In the genomic region with DNA sequence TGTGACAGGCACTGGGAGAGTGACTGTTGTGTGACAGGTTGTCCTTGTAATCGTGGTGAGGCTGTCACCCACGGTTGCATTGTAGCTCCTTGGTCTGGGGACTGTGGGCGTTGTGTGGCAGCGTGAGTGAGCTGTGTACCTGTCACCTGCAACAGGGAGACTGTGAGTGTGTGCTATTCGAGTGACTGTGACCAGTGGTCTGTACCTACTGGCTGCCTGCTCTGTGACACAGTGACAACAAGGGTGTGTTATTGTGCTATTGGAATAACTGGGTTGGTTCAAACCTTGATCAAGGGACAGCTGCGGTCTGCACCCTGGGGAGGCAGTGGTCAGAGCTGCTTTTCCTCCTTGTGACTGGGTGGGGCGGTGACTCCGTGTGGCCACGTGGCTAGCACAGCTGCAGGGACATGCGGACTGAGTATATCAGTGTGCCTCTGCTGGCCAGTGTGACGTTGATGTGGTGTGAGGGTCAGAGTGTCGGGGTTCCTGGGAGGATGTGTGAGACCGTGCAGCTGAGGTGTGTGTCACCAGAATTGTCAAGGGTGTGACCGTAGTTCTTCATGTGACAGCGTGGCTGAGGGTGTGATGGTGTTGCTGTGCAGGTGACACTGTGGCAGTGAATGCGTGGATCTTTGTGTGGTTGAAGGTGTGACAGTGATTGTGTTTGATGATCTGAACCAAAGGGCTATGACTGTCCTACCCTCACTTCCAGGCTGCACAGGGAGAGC, we compare ENCODE assay signal across 10 cellular contexts. TPM values are rescaled to one million over a fixed set of nuclear protein-coding genes. Genes with fewer than 3 reads are reported as not detected.
DNase-seq lines count a peak whose midpoint lies in the region; ATAC-seq, FAIRE-seq and TF ChIP-seq lines count a peak whose summit lies in the region.
"Had no signal": no experiment of that assay in that cellular context is flagged by ENCODE, and none has a peak within 500 bp of the region (broad histone marks: within the 10 kb centered on the region; RNA-seq: fewer than 3 reads in every experiment).

No MANE protein-coding gene starts in this region.

- peak overlapping the region; percentile 67 for H2BK20ac ChIP-seq in H1 (ENCODE audit: low read length)

- no peaks in the 10 kb centered on the region for H3K27me3 Mint-ChIP-seq in nephron progenitor cell (ENCODE audit: low read depth, poor library complexity)

- peaks cover 0 to 19% of the 10 kb centered on the region in 2 experiments for H4K20me1 ChIP-seq in H1 (replicated peaks in 1 of 2; ENCODE audit: control insufficient read depth in 1 of 2, insufficient read depth in 2 of 2, low read length in 2 of 2)

- no peak overlapping the region for H3K56ac ChIP-seq in H1 (replicated peaks; ENCODE audit: insufficient read length, low read depth, low read length)

- TF ChIP-seq RAD21 in H1 (IDR thresholded peaks at IDR 0.05 in 1 of 2, conservative IDR thresholded peaks at IDR 0.05 in 1 of 2; ENCODE audit: low read depth in 2 of 2, low read length in 2 of 2): no peak

- no peak overlapping the region for H4K5ac ChIP-seq in H1 (ENCODE audit: insufficient read length, low read depth, low read length)

- WGBS in H1 (ENCODE audit: extremely low coverage in 1 of 2, insufficient coverage in 1 of 2, insufficient read length in 1 of 2, insufficient replicate concordance in 2 of 2, low coverage in 1 of 2, low lambda C conversion rate in 2 of 2, missing lambda C conversion rate in 1 of 2), 2 experiments: 76% methylated on average over 16 of the region's 16 CpGs; no CpG with 5 or more reads in 1 of the 2 experiments
- WGBS in neuronal stem cell (ENCODE audit: extremely low coverage in 2 of 2, insufficient read length in 2 of 2, insufficient replicate concordance in 1 of 2), 2 donors: no CpG with 5 or more reads among the region's 16 CpGs

- H3K4me1 ChIP-seq in H1 (replicated peaks in 1 of 4; ENCODE audit: control insufficient read depth in 3 of 4, insufficient read depth in 4 of 4, low read length in 3 of 4) (peaks cover 0 to 11% (median 5%) of the 10 kb centered on the region in 4 experiments; a peak in 4 of 7 replicates), neuronal stem cell (ENCODE audit: control insufficient read depth in 2 of 2, insufficient read depth in 1 of 2, low read depth in 1 of 2, low read length in 2 of 2) (peaks cover 3 to 15% of the 10 kb centered on the region in 2 donors)

- CTCF ChIA-PET in H1 (lab: Charles Lee; ENCODE audit: partially characterized antibody): interaction anchor here (0.7 to 16.3 kb wide), 23 partner anchors 8 to 119 kb away, joined by 3 to 431 read pairs (median 4); a partner anchor contains a TSS

- H3K4ac ChIP-seq in H1 (replicated peaks; ENCODE audit: insufficient read length, low read depth, low read length): peak overlapping the region; percentile 87
- H3K4ac ChIP-seq in neuronal stem cell (ENCODE audit: low read length): peak overlapping the region; percentile 53

- H3K27ac ChIP-seq in H1 (ENCODE audit: low read depth, low read length): no peak overlapping the region
- H3K27ac ChIP-seq in neuronal stem cell (replicated peaks; ENCODE audit: low read length): no peak overlapping the region
- H3K27ac ChIP-seq: neutrophil had no signal

- peak overlapping the region; percentile 55; the same call in 1 of the 2 replicates for H2BK5ac ChIP-seq in H1 (ENCODE audit: low read depth, low read length)
- H2BK5ac ChIP-seq in neuronal stem cell (ENCODE audit: low read length): peak overlapping the region; percentile 87

- H3K4me3 ChIP-seq in H1 (ENCODE audit: extremely low read depth in 1 of 4, insufficient read depth in 2 of 4, low read depth in 3 of 4, low read length in 4 of 4): no peak overlapping the region
- H3K4me3 ChIP-seq in neuronal stem cell (ENCODE audit: low read length in 2 of 2): peak overlapping the region in 1 of 2 donors; percentile 43

- H3K23ac ChIP-seq in H1 (ENCODE audit: insufficient read length) (no peak overlapping the region), neuronal stem cell (ENCODE audit: low read depth, low read length, poor library complexity) (peak overlapping the region; percentile 29)

- H4K91ac ChIP-seq in H1 (replicated peaks; ENCODE audit: insufficient read length, low read length): peak overlapping the region; percentile 15
- H4K91ac ChIP-seq in neuronal stem cell (ENCODE audit: low read depth, low read length, poor library complexity): peak overlapping the region; percentile 68

- no peak overlapping the region for H3K4me3 Mint-ChIP-seq in nephron progenitor cell

- no peak overlapping the region for H3K27ac Mint-ChIP-seq in nephron progenitor cell

- peak overlapping the region; percentile 35; the same call in 1 of the 2 replicates for H4K8ac ChIP-seq in H1 (ENCODE audit: extremely low read depth, insufficient read depth, low read length)
- H4K8ac ChIP-seq in neuronal stem cell (ENCODE audit: low read depth, low read length): peak overlapping the region; percentile 56

- TF ChIP-seq CTCF in H1 (IDR thresholded peaks at IDR 0.05; ENCODE audit: control extremely low read depth in 1 of 3, insufficient read depth in 1 of 3, low read depth in 1 of 3, low read length in 3 of 3) (no peak), nephron progenitor cell (IDR thresholded peaks at IDR 0.05) (no peak)

- H3K36me3 Mint-ChIP-seq in nephron progenitor cell (ENCODE audit: low read depth): no peaks in the 10 kb centered on the region

- POLR2A ChIA-PET in H1 (lab: Charles Lee; ENCODE audit: partially characterized antibody): interaction anchor here (0.6 to 1.9 kb wide), 13 partner anchors 11 to 167 kb away, joined by 3 to 6 read pairs (median 3); no protein-coding TSS in a partner anchor

- H2AK5ac ChIP-seq in H1 (ENCODE audit: low read depth, low read length): peak overlapping the region; percentile 76
- H2AK5ac ChIP-seq in neuronal stem cell (ENCODE audit: low read depth, low read length): peak overlapping the region; percentile 76

- no peaks in the 10 kb centered on the region for H3K79me1 ChIP-seq in H1 (ENCODE audit: low read depth, low read length)
- no peaks in the 10 kb centered on the region for H3K79me1 ChIP-seq in neuronal stem cell (ENCODE audit: low read depth, low read length)

- H3K36me3 ChIP-seq in H1 (ENCODE audit: control insufficient read depth in 2 of 4, insufficient read depth in 4 of 4, low read length in 3 of 4): no peaks in the 10 kb centered on the region
- H3K36me3 ChIP-seq in neuronal stem cell (replicated peaks in 1 of 2; ENCODE audit: control insufficient read depth in 2 of 2, insufficient read depth in 2 of 2, low read length in 2 of 2): no peaks in the 10 kb centered on the region
- H3K36me3 ChIP-seq: neutrophil had no signal

- ATAC-seq in HG03354 (IDR thresholded peaks at IDR 0.05; ENCODE audit: poor library complexity, severe bottlenecking, unreplicated experiment): no peak

- no peak overlapping the region for H3K9ac ChIP-seq in H1 (replicated peaks in 1 of 4; ENCODE audit: extremely low read depth in 1 of 4, low read depth in 3 of 4, low read length in 3 of 4)
- H3K9ac ChIP-seq in neuronal stem cell (ENCODE audit: low read depth, low read length, poor library complexity): peak overlapping the region; percentile 80

- H3K79me2 ChIP-seq in H1 (ENCODE audit: control insufficient read depth in 1 of 2, insufficient read depth in 2 of 2, low read length in 2 of 2): no peaks in the 10 kb centered on the region

- peaks cover 21% of the 10 kb centered on the region for H3K23me2 ChIP-seq in H1 (ENCODE audit: low read depth, low read length)

- no peak overlapping the region for H3K14ac ChIP-seq in H1 (ENCODE audit: insufficient read length)
- H3K14ac ChIP-seq in neuronal stem cell (ENCODE audit: low read length): no peak overlapping the region

- H3K9me3 Mint-ChIP-seq in nephron progenitor cell: no peaks in the 10 kb centered on the region

- H3K4me2 ChIP-seq in H1 (ENCODE audit: insufficient read depth in 1 of 2, low read depth in 2 of 2, low read length in 2 of 2): no peak overlapping the region
- H3K4me2 ChIP-seq in neuronal stem cell (ENCODE audit: insufficient read depth, low read length, poor library complexity, severe bottlenecking): no peak overlapping the region

- no peak overlapping the region for H2AFZ ChIP-seq in H1 (ENCODE audit: low read length)
- H2AFZ ChIP-seq in neuronal stem cell (ENCODE audit: low read length): no peak overlapping the region

- H3K9me3 ChIP-seq in H1 (ENCODE audit: insufficient read depth in 2 of 2, low read depth in 1 of 2, low read length in 1 of 2) (no peaks in the 10 kb centered on the region), neuronal stem cell (replicated peaks in 1 of 2; ENCODE audit: control insufficient read depth in 2 of 2, insufficient read depth in 1 of 2, low read depth in 1 of 2, low read length in 2 of 2) (peaks cover 0 to 7% of the 10 kb centered on the region in 2 donors)
- H3K9me3 ChIP-seq: neutrophil had no signal

- H3K27me3 ChIP-seq in H1 (replicated peaks in 1 of 4; ENCODE audit: control insufficient read depth in 3 of 4, extremely low read depth in 1 of 4, insufficient read depth in 3 of 4, low read length in 3 of 4) (peaks cover 2 to 50% (median 39%) of the 10 kb centered on the region in 4 experiments), neuronal stem cell (ENCODE audit: control insufficient read depth in 3 of 3, insufficient read depth in 3 of 3, low read depth in 1 of 3, low read length in 3 of 3) (peaks cover 0 to 80% (median 56%) of the 10 kb centered on the region in 3 experiments)

- no peak for TF ChIP-seq POLR2A in H1 (IDR thresholded peaks at IDR 0.05; ENCODE audit: control extremely low read depth in 1 of 2, low read depth in 2 of 2, low read length in 2 of 2)

- H2BK120ac ChIP-seq in H1 (replicated peaks; ENCODE audit: low read depth, low read length): no peak overlapping the region
- H2BK120ac ChIP-seq in neuronal stem cell (ENCODE audit: low read depth, low read length): peak overlapping the region; percentile 97

- H2BK12ac ChIP-seq in H1 (ENCODE audit: low read depth, low read length) (peak overlapping the region; percentile 91; the same call in 1 of the 2 replicates), neuronal stem cell (ENCODE audit: low read length) (peak overlapping the region; percentile 84)

- TF ChIP-seq EP300 in H1 (IDR thresholded peaks at IDR 0.05; ENCODE audit: borderline replicate concordance in 1 of 2, low read depth in 2 of 2, low read length in 2 of 2): no peak

- DNase-seq in CD1c-positive myeloid dendritic cell (ENCODE audit: extremely low spot score): peak; percentile 19
- DNase-seq in LHCN-M2 (ENCODE audit: low read depth): peak; percentile 88
- no peak for DNase-seq in H1 (ENCODE audit: low read depth in 1 of 2, low spot score in 2 of 2)
- DNase-seq in neuronal stem cell (ENCODE audit: low spot score): no peak
- no peak for DNase-seq in epidermal melanocyte (ENCODE audit: insufficient read length, low spot score)
- no peak for DNase-seq in nephron progenitor cell
- no peak for DNase-seq in activated naive CD4-positive, alpha-beta T cell (lab: John Stamatoyannopoulos, UW)

- no peak for FAIRE-seq in H1 (lab: Jason Lieb, UNC)

- H3K18ac ChIP-seq in H1 (ENCODE audit: extremely low read depth, low read length) (no peak overlapping the region; the same call in 1 of the 2 replicates), neuronal stem cell (ENCODE audit: low read length) (peak overlapping the region; percentile 92)

- H2BK15ac ChIP-seq in H1 (ENCODE audit: low read length): peak overlapping the region; percentile 46; the same call in 1 of the 2 replicates
- no peak overlapping the region for H2BK15ac ChIP-seq in neuronal stem cell (ENCODE audit: low read length)

- H3K4me1 Mint-ChIP-seq in nephron progenitor cell: no peaks in the 10 kb centered on the region

RNA-seq across cellular contexts. Expression of a gene that starts 10.1 kb away (rescaled TPM):
- total RNA-seq in LHCN-M2 (2014; rRNA removed): 9.2 and 13.9 TPM in 2 replicates
- 45.4 TPM for polyA plus RNA-seq in LHCN-M2 (2012)
- 0.20 and 0.27 TPM in 2 replicates for total RNA-seq in H1 (2021; fragmentation: NEBNext Ultra II Directional; extraction: Animal tissue kit (Norgen Biotek cat#: 25700))
- polyA plus RNA-seq in H1 (2011; rRNA removed): 0.03 and 0.08 TPM in 2 replicates
- polyA plus RNA-seq in H1 (2011; cell fraction: cytosol; rRNA removed): 0.05 TPM
- 0.14 TPM for polyA plus RNA-seq in H1 (2011; cell fraction: nucleus; rRNA removed)
- polyA plus RNA-seq in H1 (2012, experiment 1 of 2): 0.09 to 0.22 TPM (median 0.12 TPM) in 3 of 4 replicates, not detected in the other
- polyA plus RNA-seq in H1 (2012, experiment 2 of 2): 0.07 TPM
- polyA plus RNA-seq in H1 (2013, experiment 1 of 2): 0.26 TPM
- 0.18 TPM for polyA plus RNA-seq in H1 (2013, experiment 2 of 2)
- 0.02 and 0.13 TPM in 2 replicates for polyA minus RNA-seq in H1 (2011; rRNA and poly(A)+ RNA removed)
- not detected for polyA minus RNA-seq in H1 (2011; cell fraction: cytosol; rRNA and poly(A)+ RNA removed)
- 0.40 TPM for polyA minus RNA-seq in H1 (2011; cell fraction: nucleus; rRNA and poly(A)+ RNA removed)
- polyA plus RNA-seq in neuronal stem cell (2013, experiment 1 of 2): 0.07 TPM
- 0.07 TPM for polyA plus RNA-seq in neuronal stem cell (2013, experiment 2 of 2)

RNA-seq across cellular contexts. Expression of a gene that starts 15.8 kb away (rescaled TPM):
- 0.06 TPM in 1 of 2 replicates, not detected in the other for total RNA-seq in LHCN-M2 (2014; rRNA removed)
- 0.06 TPM for polyA plus RNA-seq in LHCN-M2 (2012)
- total RNA-seq in H1 (2021; fragmentation: NEBNext Ultra II Directional; extraction: Animal tissue kit (Norgen Biotek cat#: 25700)): 0.17 and 0.25 TPM in 2 replicates
- 0.13 and 0.14 TPM in 2 replicates for polyA plus RNA-seq in H1 (2011; rRNA removed)
- 0.23 TPM for polyA plus RNA-seq in H1 (2011; cell fraction: cytosol; rRNA removed)
- 0.29 TPM for polyA plus RNA-seq in H1 (2011; cell fraction: nucleus; rRNA removed)
- polyA plus RNA-seq in H1 (2012, experiment 1 of 2): 0.25 to 0.41 TPM (median 0.35 TPM) in 4 replicates
- not detected for polyA plus RNA-seq in H1 (2012, experiment 2 of 2)
- 0.20 TPM for polyA plus RNA-seq in H1 (2013, experiment 1 of 2)
- 0.18 TPM for polyA plus RNA-seq in H1 (2013, experiment 2 of 2)
- 0.32 TPM in 2 replicates for polyA minus RNA-seq in H1 (2011; rRNA and poly(A)+ RNA removed)
- not detected for polyA minus RNA-seq in H1 (2011; cell fraction: cytosol; rRNA and poly(A)+ RNA removed)
- polyA minus RNA-seq in H1 (2011; cell fraction: nucleus; rRNA and poly(A)+ RNA removed): not detected
- 0.03 TPM for polyA plus RNA-seq in neuronal stem cell (2013, experiment 1 of 2)
- polyA plus RNA-seq in neuronal stem cell (2013, experiment 2 of 2): 0.03 TPM
- total RNA-seq: activated CD8-positive, alpha-beta memory T cell treated with anti-CD3 and anti-CD28 coated beads for 36 hours had no signal

RNA-seq across cellular contexts. Expression of a gene that starts 28.2 kb away (rescaled TPM):
- total RNA-seq in LHCN-M2 (2014; rRNA removed): 59.3 and 71.9 TPM in 2 replicates
- 93.6 TPM for polyA plus RNA-seq in LHCN-M2 (2012)
- 42.2 and 45.5 TPM in 2 replicates for total RNA-seq in H1 (2021; fragmentation: NEBNext Ultra II Directional; extraction: Animal tissue kit (Norgen Biotek cat#: 25700))
- polyA plus RNA-seq in H1 (2011; rRNA removed): 42.6 and 58.5 TPM in 2 replicates
- polyA plus RNA-seq in H1 (2011; cell fraction: cytosol; rRNA removed): 69.9 TPM
- polyA plus RNA-seq in H1 (2011; cell fraction: nucleus; rRNA removed): 48.3 TPM
- polyA plus RNA-seq in H1 (2012, experiment 1 of 2): 29.8 to 63.8 TPM (median 59.7 TPM) in 4 replicates
- 33.7 TPM for polyA plus RNA-seq in H1 (2012, experiment 2 of 2)
- polyA plus RNA-seq in H1 (2013, experiment 1 of 2): 51.0 TPM
- 51.7 TPM for polyA plus RNA-seq in H1 (2013, experiment 2 of 2)
- 3.9 and 4.2 TPM in 2 replicates for polyA minus RNA-seq in H1 (2011; rRNA and poly(A)+ RNA removed)
- 18.5 TPM for polyA minus RNA-seq in H1 (2011; cell fraction: cytosol; rRNA and poly(A)+ RNA removed)
- polyA minus RNA-seq in H1 (2011; cell fraction: nucleus; rRNA and poly(A)+ RNA removed): 9.9 TPM
- 34.0 TPM for polyA plus RNA-seq in neuronal stem cell (2013, experiment 1 of 2)
- polyA plus RNA-seq in neuronal stem cell (2013, experiment 2 of 2): 31.8 TPM

RNA-seq across cellular contexts. Expression of a gene that starts 39.6 kb away (rescaled TPM):
- total RNA-seq in LHCN-M2 (2014; rRNA removed): 158 and 176 TPM in 2 replicates
- 158 TPM for polyA plus RNA-seq in LHCN-M2 (2012)
- 73.3 and 76.1 TPM in 2 replicates for total RNA-seq in H1 (2021; fragmentation: NEBNext Ultra II Directional; extraction: Animal tissue kit (Norgen Biotek cat#: 25700))
- polyA plus RNA-seq in H1 (2011; rRNA removed): 40.0 and 80.1 TPM in 2 replicates
- 55.5 TPM for polyA plus RNA-seq in H1 (2011; cell fraction: cytosol; rRNA removed)
- polyA plus RNA-seq in H1 (2011; cell fraction: nucleus; rRNA removed): 103 TPM
- 80.4 to 113 TPM (median 97.5 TPM) in 4 replicates for polyA plus RNA-seq in H1 (2012, experiment 1 of 2)
- polyA plus RNA-seq in H1 (2012, experiment 2 of 2): 81.2 TPM
- 109 TPM for polyA plus RNA-seq in H1 (2013, experiment 1 of 2)
- 104 TPM for polyA plus RNA-seq in H1 (2013, experiment 2 of 2)
- polyA minus RNA-seq in H1 (2011; rRNA and poly(A)+ RNA removed): 20.4 and 29.3 TPM in 2 replicates
- 60.7 TPM for polyA minus RNA-seq in H1 (2011; cell fraction: cytosol; rRNA and poly(A)+ RNA removed)
- polyA minus RNA-seq in H1 (2011; cell fraction: nucleus; rRNA and poly(A)+ RNA removed): 34.6 TPM
- 115 TPM for polyA plus RNA-seq in neuronal stem cell (2013, experiment 1 of 2)
- polyA plus RNA-seq in neuronal stem cell (2013, experiment 2 of 2): 115 TPM

RNA-seq across cellular contexts. Expression of a gene that starts 46.8 kb away (rescaled TPM):
- 1,263 and 1,378 TPM in 2 replicates for total RNA-seq in LHCN-M2 (2014; rRNA removed)
- 1,297 TPM for polyA plus RNA-seq in LHCN-M2 (2012)
- 1,155 and 1,177 TPM in 2 replicates for total RNA-seq in H1 (2021; fragmentation: NEBNext Ultra II Directional; extraction: Animal tissue kit (Norgen Biotek cat#: 25700))
- polyA plus RNA-seq in H1 (2011; rRNA removed): 418 and 591 TPM in 2 replicates
- polyA plus RNA-seq in H1 (2011; cell fraction: cytosol; rRNA removed): 688 TPM
- 550 TPM for polyA plus RNA-seq in H1 (2011; cell fraction: nucleus; rRNA removed)
- polyA plus RNA-seq in H1 (2012, experiment 1 of 2): 1,095 to 1,152 TPM (median 1,124 TPM) in 4 replicates
- 936 TPM for polyA plus RNA-seq in H1 (2012, experiment 2 of 2)
- polyA plus RNA-seq in H1 (2013, experiment 1 of 2): 1,404 TPM
- 1,687 TPM for polyA plus RNA-seq in H1 (2013, experiment 2 of 2)
- polyA minus RNA-seq in H1 (2011; rRNA and poly(A)+ RNA removed): 818 and 963 TPM in 2 replicates
- polyA minus RNA-seq in H1 (2011; cell fraction: cytosol; rRNA and poly(A)+ RNA removed): 466 TPM
- polyA minus RNA-seq in H1 (2011; cell fraction: nucleus; rRNA and poly(A)+ RNA removed): 318 TPM
- polyA plus RNA-seq in neuronal stem cell (2013, experiment 1 of 2): 336 TPM
- 330 TPM for polyA plus RNA-seq in neuronal stem cell (2013, experiment 2 of 2)

Comparison
In these comparisons a context has a peak if more than half of its experiments do, and no peak if none do; other contexts are left out.
1. DNase-seq: peak in CD1c-positive myeloid dendritic cell (single experiment) and LHCN-M2 (single experiment); none in H1 (0 of 2), neuronal stem cell (single experiment), epidermal melanocyte (single experiment), nephron progenitor cell (single experiment) and activated naive CD4-positive, alpha-beta T cell (0 of 4).